ENCODE assay signal across 8 cellular contexts in genomic region chr6:16503919-16504554, GRCh38.
DNase-seq lines count a peak whose midpoint lies in the region; ATAC-seq and TF ChIP-seq lines count a peak whose summit lies in the region.

No MANE protein-coding gene starts in this region.

- ATAC-seq in HG02973 (IDR thresholded peaks at IDR 0.05; ENCODE audit: unreplicated experiment) (peak; percentile 59), Right ventricle myocardium superior (ENCODE audit: poor library complexity) (no peak)
- ATAC-seq in stimulated activated naive B cell treated with anti-CD40 and anti-IgM and Interleukin-4, amounts not matched to agents 10 μg/mL and 1 μg/mL and 100 μg/mL, for 72 hours (replicated peaks): peak; percentile 83 to 90

- peaks cover 24% of the 10 kb centered on the region in 2 donors for H3K36me3 Mint-ChIP-seq in stimulated activated naive B cell treated with anti-CD40 and anti-IgM and Interleukin-4, amounts not matched to agents 10 μg/mL and 1 μg/mL and 100 μg/mL, for 72 hours

- peak overlapping the region; percentile 91 for H3K27ac Mint-ChIP-seq in stimulated activated naive B cell treated with anti-CD40 and anti-IgM and Interleukin-4, amounts not matched to agents 10 μg/mL and 1 μg/mL and 100 μg/mL, for 72 hours

- intact Hi-C loops in Right ventricle myocardium superior (cut with DNase I): no loop called here

- peaks cover 0 to 6% of the 10 kb centered on the region in 2 donors for H3K9me3 Mint-ChIP-seq in stimulated activated naive B cell treated with anti-CD40 and anti-IgM and Interleukin-4, amounts not matched to agents 10 μg/mL and 1 μg/mL and 100 μg/mL, for 72 hours

- no peak for TF ChIP-seq CTCF in GM10266 (IDR thresholded peaks at IDR 0.05; ENCODE audit: control insufficient read depth, insufficient read depth, low read depth, missing control alignments)

- peak overlapping the region in 1 of 2 donors; percentile 66 for H3K4me3 Mint-ChIP-seq in stimulated activated naive B cell treated with anti-CD40 and anti-IgM and Interleukin-4, amounts not matched to agents 10 μg/mL and 1 μg/mL and 100 μg/mL, for 72 hours

- H3K27me3 Mint-ChIP-seq in stimulated activated naive B cell treated with anti-CD40 and anti-IgM and Interleukin-4, amounts not matched to agents 10 μg/mL and 1 μg/mL and 100 μg/mL, for 72 hours: no peaks in the 10 kb centered on the region

- H3K4me1 Mint-ChIP-seq in stimulated activated naive B cell treated with anti-CD40 and anti-IgM and Interleukin-4, amounts not matched to agents 10 μg/mL and 1 μg/mL and 100 μg/mL, for 72 hours: peaks cover 15 to 44% of the 10 kb centered on the region in 2 donors

- DNase-seq in SKM-1 treated with dmso at 0.1 percent for 144 hours (lab: John Stamatoyannopoulos, UW; ENCODE audit: unreplicated experiment) (peak; percentile 44), SKM-1 (lab: John Stamatoyannopoulos, UW; ENCODE audit: unreplicated experiment) (no peak), NCI-H69 (lab: John Stamatoyannopoulos, UW) (peak; percentile 15), cerebellum (ENCODE audit: low spot score) (no peak), Right ventricle myocardium superior (no peak), GM10266 (ENCODE audit: extremely low spot score) (no peak)
- peak; percentile 56 for DNase-seq in stimulated activated naive B cell treated with anti-CD40 and anti-IgM and Interleukin-4, amounts not matched to agents 10 μg/mL and 1 μg/mL and 100 μg/mL, for 72 hours

Comparison
In these comparisons a context has a peak if more than half of its experiments do, and no peak if none do; other contexts are left out.
1. DNase-seq: peak in SKM-1 treated with dmso at 0.1 percent for 144 hours (single experiment), NCI-H69 (single experiment) and stimulated activated naive B cell treated with anti-CD40 and anti-IgM and Interleukin-4, amounts not matched to agents 10 μg/mL and 1 μg/mL and 100 μg/mL, for 72 hours (single experiment); none in SKM-1 (single experiment), cerebellum (single experiment), Right ventricle myocardium superior (single experiment) and GM10266 (single experiment).